In the genomic region with DNA sequence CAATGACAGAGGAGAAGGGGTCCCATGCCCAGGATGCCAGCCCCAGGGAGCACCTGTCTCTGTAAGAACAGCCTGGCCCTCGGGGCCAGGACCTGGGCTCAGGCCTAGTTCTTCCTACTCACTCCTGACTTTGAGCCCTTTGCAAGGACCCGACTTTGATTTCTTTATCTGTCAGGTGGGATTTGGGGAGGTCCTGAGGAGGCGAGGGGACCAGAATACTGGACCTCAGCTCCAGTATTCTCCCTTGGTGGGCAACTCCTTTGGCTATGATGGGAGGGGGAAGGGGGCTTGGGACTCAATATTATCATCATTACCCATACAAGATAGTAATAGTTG, we compare ENCODE assay signal across 8 cellular contexts. TPM values are rescaled to one million over a fixed set of nuclear protein-coding genes. Genes with fewer than 3 reads are reported as not detected.
DNase-seq lines count a peak whose midpoint lies in the region; ATAC-seq and TF ChIP-seq lines count a peak whose summit lies in the region.

No MANE protein-coding gene starts in this region.

- ATAC-seq in CD8-positive, alpha-beta T cell, result no peak
- no peak for ATAC-seq in GM19351 (IDR thresholded peaks at IDR 0.05; ENCODE audit: unreplicated experiment)
- no peak for ATAC-seq in HG03280 (IDR thresholded peaks at IDR 0.05; ENCODE audit: unreplicated experiment)

- H3K79me1 ChIP-seq in trophoblast cell (ENCODE audit: low read length), result no peaks in the 10 kb centered on the region

- H3K79me2 ChIP-seq in OCI-LY7 (ENCODE audit: insufficient read depth, low read depth, low read length) (no peaks in the 10 kb centered on the region), trophoblast cell (ENCODE audit: control insufficient read depth, insufficient read depth, low read length, poor library complexity) (no peaks in the 10 kb centered on the region)

- H3K4me3 Mint-ChIP-seq in CD8-positive, alpha-beta T cell, result peak overlapping the region; percentile 74

- intact Hi-C loops in CD8-positive, alpha-beta T cell (cut with DNase I, micrococcal nuclease), result loop anchor here (1.0 to 5.0 kb wide), 9 partner anchors 17 to 181 kb away; a partner anchor contains a TSS
- intact Hi-C loops in OCI-LY7 (cut with micrococcal nuclease; ENCODE audit: unreplicated experiment), result no loop called here

- CTCF ChIA-PET in CD8-positive, alpha-beta T cell (lab: Charles Lee), result interaction anchor here (1.6 kb wide), 1 partner anchor 27 kb away, joined by 7 read pairs; no protein-coding TSS in a partner anchor
- CTCF ChIA-PET in OCI-LY7 (lab: Charles Lee; ENCODE audit: unreplicated experiment), result no interaction called here

- H2BK120ac ChIP-seq in trophoblast cell (ENCODE audit: insufficient read depth, low read length, poor library complexity), result no peak overlapping the region

- H3K4ac ChIP-seq in trophoblast cell (ENCODE audit: low read depth, low read length), result no peak overlapping the region

- no peak overlapping the region for H3K23ac ChIP-seq in trophoblast cell (ENCODE audit: low read length)

- H3K14ac ChIP-seq in trophoblast cell (ENCODE audit: low read length), result no peak overlapping the region

- no peaks in the 10 kb centered on the region for H3K27me3 ChIP-seq in CD8-positive, alpha-beta T cell (ENCODE audit: insufficient read depth, low read length)
- H3K27me3 ChIP-seq in trophoblast cell (ENCODE audit: insufficient read depth, low read length), result no peaks in the 10 kb centered on the region

- no peak overlapping the region for H3K9ac ChIP-seq in trophoblast cell (ENCODE audit: low read length)

- peak overlapping the region; percentile 87 for H3K4me3 ChIP-seq in CD8-positive, alpha-beta T cell (ENCODE audit: low read depth, low read length)
- H3K4me3 ChIP-seq in OCI-LY7 (ENCODE audit: low read depth, low read length, poor library complexity, severe bottlenecking) (peak overlapping the region; percentile 50), epithelial cell of esophagus (ENCODE audit: low read length) (peak overlapping the region; percentile 25), trophoblast cell (ENCODE audit: low read depth, low read length) (no peak overlapping the region)

- peak overlapping the region; percentile 43 for H3K27ac ChIP-seq in CD8-positive, alpha-beta T cell (ENCODE audit: low read depth, low read length)
- no peak overlapping the region for H3K27ac ChIP-seq in OCI-LY7 (ENCODE audit: low read depth, low read length, poor library complexity, severe bottlenecking)
- H3K27ac ChIP-seq in trophoblast cell (ENCODE audit: low read depth, low read length), result no peak overlapping the region
- H3K27ac ChIP-seq in substantia nigra (ENCODE audit: low read depth, low read length, poor library complexity, severe bottlenecking), result no peak overlapping the region

- H3K4me1 ChIP-seq in CD8-positive, alpha-beta T cell (ENCODE audit: insufficient read depth, low read length), result peaks cover 33% of the 10 kb centered on the region
- H3K4me1 ChIP-seq in OCI-LY7 (ENCODE audit: insufficient read depth, low read length, poor library complexity, severe bottlenecking) (peaks cover 45% of the 10 kb centered on the region), trophoblast cell (ENCODE audit: control insufficient read depth in 1 of 2, insufficient read depth in 2 of 2, low read length in 2 of 2) (peaks cover 0 to 5% of the 10 kb centered on the region in 2 experiments)

- H3K27ac Mint-ChIP-seq in CD8-positive, alpha-beta T cell, result peak overlapping the region; percentile 52

- peaks cover 34% of the 10 kb centered on the region for H3K4me1 Mint-ChIP-seq in CD8-positive, alpha-beta T cell (ENCODE audit: low read depth)

- no TSS peak for BruUV-seq in OCI-LY7 (replicated peaks; lab: Mats Ljungman, UMichigan)

- H2AK5ac ChIP-seq in trophoblast cell (ENCODE audit: low read length), result no peak overlapping the region

- no peak overlapping the region for H4K8ac ChIP-seq in trophoblast cell (ENCODE audit: low read depth, low read length)

- H3K9me3 Mint-ChIP-seq in CD8-positive, alpha-beta T cell, result no peaks in the 10 kb centered on the region

- no peaks in the 10 kb centered on the region for H3K36me3 ChIP-seq in CD8-positive, alpha-beta T cell (ENCODE audit: insufficient read depth, low read length)
- H3K36me3 ChIP-seq in OCI-LY7 (ENCODE audit: insufficient read depth, low read length), result no peaks in the 10 kb centered on the region
- no peaks in the 10 kb centered on the region for H3K36me3 ChIP-seq in trophoblast cell (ENCODE audit: control insufficient read depth in 1 of 2, insufficient read depth in 2 of 2, low read length in 2 of 2)

- POLR2A ChIA-PET in CD8-positive, alpha-beta T cell (lab: Charles Lee), result interaction anchor here (0.6 kb wide), 1 partner anchor 73 kb away, joined by 3 read pairs; no protein-coding TSS in a partner anchor
- POLR2A ChIA-PET in OCI-LY7 (lab: Charles Lee), result no interaction called here

- no peak overlapping the region for H4K91ac ChIP-seq in trophoblast cell (ENCODE audit: low read depth, low read length)

- no peaks in the 10 kb centered on the region for H3K27me3 Mint-ChIP-seq in CD8-positive, alpha-beta T cell (ENCODE audit: low read depth)

- H2AFZ ChIP-seq in OCI-LY7 (ENCODE audit: low read length), result peak overlapping the region; percentile 50; the same call in 1 of the 2 replicates
- H2AFZ ChIP-seq in trophoblast cell (ENCODE audit: insufficient read depth, low read length, poor library complexity), result no peak overlapping the region

- H3K4me2 ChIP-seq in OCI-LY7 (ENCODE audit: low read length) (peak overlapping the region; percentile 72), trophoblast cell (ENCODE audit: low read length) (peak overlapping the region; percentile 66)

- H3K9me2 ChIP-seq in OCI-LY7 (ENCODE audit: insufficient read depth, low read length), result no peaks in the 10 kb centered on the region

- H3K9me3 ChIP-seq in CD8-positive, alpha-beta T cell (ENCODE audit: low read length), result no peaks in the 10 kb centered on the region
- H3K9me3 ChIP-seq in OCI-LY7 (ENCODE audit: low read length) (no peaks in the 10 kb centered on the region), trophoblast cell (ENCODE audit: insufficient read depth, low read depth, low read length) (no peaks in the 10 kb centered on the region)

- H2BK12ac ChIP-seq in trophoblast cell (ENCODE audit: low read length), result no peak overlapping the region

- no peak overlapping the region for H3K18ac ChIP-seq in trophoblast cell (ENCODE audit: low read length)

- no peaks in the 10 kb centered on the region for H4K20me1 ChIP-seq in OCI-LY7 (ENCODE audit: insufficient read depth, low read length)

- no peak overlapping the region for H2BK5ac ChIP-seq in trophoblast cell (ENCODE audit: low read depth, low read length, poor library complexity)

- DNase-seq in CD8-positive, alpha-beta T cell, result no peak
- no peak for DNase-seq in OCI-LY7 (ENCODE audit: low spot score)
- DNase-seq in epithelial cell of esophagus (ENCODE audit: low read depth), result no peak
- DNase-seq in trophoblast cell, result no peak
- no peak for DNase-seq in substantia nigra (lab: John Stamatoyannopoulos, UW)
- no peak for DNase-seq in NCI-H1930 (lab: John Stamatoyannopoulos, UW)

- no CpG with 5 or more reads among the region's 3 CpGs for WGBS in trophoblast cell (ENCODE audit: extremely low coverage, insufficient coverage, insufficient read length)

- H3K36me3 Mint-ChIP-seq in CD8-positive, alpha-beta T cell, result no peaks in the 10 kb centered on the region

- no peak for TF ChIP-seq CTCF in CD8-positive, alpha-beta T cell (IDR thresholded peaks at IDR 0.05)
- TF ChIP-seq CTCF in OCI-LY7 (conservative IDR thresholded peaks at IDR 0.05; ENCODE audit: low read length) (no peak), epithelial cell of esophagus (IDR thresholded peaks at IDR 0.05; ENCODE audit: insufficient read depth, low read depth, low read length, missing control alignments) (no peak)

- no peak overlapping the region for H4K12ac ChIP-seq in trophoblast cell (ENCODE audit: low read depth, low read length)

RNA-seq across cellular contexts. Expression of a gene that starts 18.1 kb away (rescaled TPM):
- under 1 TPM; 0.31 to 0.35 TPM for total RNA-seq in CD8-positive, alpha-beta T cell
- total RNA-seq in OCI-LY7 (2014; rRNA removed; shearing (Covaris generic)), result 0.16 and 0.33 TPM in 2 replicates
- 0.37 and 0.49 TPM in 2 replicates for total RNA-seq in OCI-LY7 (2022)
- 0.88 and 0.99 TPM in 2 replicates for polyA plus RNA-seq in trophoblast cell (2013)
